Comparison of ENCODE assay signal across 9 cellular contexts in the genomic region with DNA sequence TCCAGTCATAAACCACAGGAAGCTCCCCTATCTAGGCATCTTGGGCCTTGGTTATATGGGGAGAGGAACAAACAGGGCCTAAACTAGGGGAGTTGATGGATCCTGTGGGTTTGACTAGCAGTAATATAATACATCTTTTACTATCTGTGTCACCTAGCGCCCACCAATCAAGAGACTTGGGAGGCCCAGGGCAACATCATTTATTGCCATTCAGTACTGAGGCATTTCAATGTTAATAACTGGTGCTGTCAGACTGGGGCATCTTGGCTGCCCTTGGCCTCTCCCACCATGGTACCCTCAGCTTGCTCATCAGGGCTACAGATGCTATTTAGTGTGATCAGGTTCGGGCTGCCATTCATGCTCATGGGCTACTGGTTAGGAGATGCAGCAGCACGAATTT.
"Had no signal": no experiment of that assay in that cellular context is flagged by ENCODE, and none has a peak within 500 bp of the region (broad histone marks: within the 10 kb centered on the region; RNA-seq: fewer than 3 reads in every experiment).

No MANE protein-coding gene starts in this region.

- H3K4me3 Mint-ChIP-seq: HFFc6 had no signal

- H3K27ac Mint-ChIP-seq: HFFc6 had no signal

- H3K9me3 ChIP-seq: HAP-1 had no signal

- DNase-seq: GM23248, GOT3, H7, HFFc6, IMR-90, KG1 had no signal

- H3K27ac ChIP-seq: GM23248 had no signal

- H3K4me1 ChIP-seq: HAP-1 had no signal

- H3K4me3 ChIP-seq: GM23248, HAP-1, K562 had no signal

- H3K36me3 ChIP-seq: HAP-1 had no signal

- ATAC-seq: HCT116, K562 had no signal

- H3K9ac ChIP-seq: GM23248 had no signal
